In the genomic region with DNA sequence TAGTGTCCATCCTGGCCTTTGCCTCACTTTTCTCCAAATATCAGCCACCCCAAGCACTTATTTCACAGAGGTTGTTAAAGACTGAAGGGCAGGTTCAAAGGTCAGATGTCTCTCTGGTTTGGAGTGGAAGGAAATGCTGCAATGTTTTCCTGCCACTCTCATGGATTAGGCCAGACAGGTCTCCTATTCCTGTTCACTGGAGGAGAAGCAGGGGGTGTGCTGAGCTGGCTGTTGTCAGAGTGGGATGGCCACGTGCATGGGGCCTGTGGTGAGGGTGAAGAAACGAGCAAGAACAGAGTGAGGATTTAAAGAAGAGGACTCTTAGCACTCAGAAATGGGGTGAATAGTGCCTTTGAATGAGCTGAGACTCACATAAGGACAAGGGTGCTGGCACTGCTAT, we compare ENCODE assay signal across 11 cellular contexts. TPM values are rescaled to one million over a fixed set of nuclear protein-coding genes. Genes with fewer than 3 reads are reported as not detected.
"Had no signal": no experiment of that assay in that cellular context is flagged by ENCODE, and none has a peak within 500 bp of the region (broad histone marks: within the 10 kb centered on the region; RNA-seq: fewer than 3 reads in every experiment).

No MANE protein-coding gene starts in this region.

- H3K9me3 Mint-ChIP-seq: activated CD8-positive, alpha-beta T cell treated with anti-CD3 and anti-CD28 coated beads for 36 hours; activated naive CD8-positive, alpha-beta T cell treated with anti-CD3 and anti-CD28 coated beads, Interleukin-2, amount 50 U/mL, for 24 hours; effector memory CD8-positive, alpha-beta T cell; naive thymus-derived CD4-positive, alpha-beta T cell had no signal

- H3K27me3 Mint-ChIP-seq: activated CD8-positive, alpha-beta T cell treated with anti-CD3 and anti-CD28 coated beads for 36 hours; activated naive CD8-positive, alpha-beta T cell treated with anti-CD3 and anti-CD28 coated beads, Interleukin-2, amount 50 U/mL, for 24 hours; naive thymus-derived CD4-positive, alpha-beta T cell had no signal

- H3K4me3 ChIP-seq: lung had no signal

- H3K36me3 Mint-ChIP-seq: naive thymus-derived CD4-positive, alpha-beta T cell had no signal

- H3K27ac Mint-ChIP-seq: activated CD8-positive, alpha-beta T cell treated with anti-CD3 and anti-CD28 coated beads for 36 hours; activated naive CD8-positive, alpha-beta T cell treated with anti-CD3 and anti-CD28 coated beads, Interleukin-2, amount 50 U/mL, for 24 hours; effector memory CD8-positive, alpha-beta T cell had no signal

- ATAC-seq: activated naive CD8-positive, alpha-beta T cell treated with anti-CD3 and anti-CD28 coated beads, Interleukin-2, amount 50 U/mL, for 24 hours had no signal

- DNase-seq: activated CD8-positive, alpha-beta memory T cell treated with anti-CD3 and anti-CD28 coated beads, Interleukin-2, amount 50 U/mL, for 4 hours; activated CD8-positive, alpha-beta T cell treated with anti-CD3 and anti-CD28 coated beads for 36 hours; activated naive CD4-positive, alpha-beta T cell treated with Interleukin-2 at 50 U/mL for 16 hours; activated naive CD8-positive, alpha-beta T cell treated with anti-CD3 and anti-CD28 coated beads, Interleukin-2, amount 50 U/mL, for 24 hours; central memory CD4-positive, alpha-beta T cell; effector memory CD8-positive, alpha-beta T cell; midbrain; naive thymus-derived CD4-positive, alpha-beta T cell; T-helper 9 cell; trophoblast cell had no signal

- H3K4me3 Mint-ChIP-seq: activated CD8-positive, alpha-beta T cell treated with anti-CD3 and anti-CD28 coated beads for 36 hours; activated naive CD8-positive, alpha-beta T cell treated with anti-CD3 and anti-CD28 coated beads, Interleukin-2, amount 50 U/mL, for 24 hours; effector memory CD8-positive, alpha-beta T cell; naive thymus-derived CD4-positive, alpha-beta T cell had no signal

RNA-seq across cellular contexts. Expression of a gene that starts 7.2 kb away (rescaled TPM):
- total RNA-seq: activated CD8-positive, alpha-beta T cell treated with anti-CD3 and anti-CD28 coated beads for 36 hours had no signal
- polyA plus RNA-seq: naive thymus-derived CD4-positive, alpha-beta T cell had no signal

RNA-seq across cellular contexts. Expression of a gene that starts 34.4 kb away (rescaled TPM):
- total RNA-seq: activated CD8-positive, alpha-beta T cell treated with anti-CD3 and anti-CD28 coated beads for 36 hours; lung; naive thymus-derived CD4-positive, alpha-beta T cell had no signal
- polyA plus RNA-seq: lung; naive thymus-derived CD4-positive, alpha-beta T cell had no signal
